ENCODE assay signal across 8 cellular contexts in the genomic region with DNA sequence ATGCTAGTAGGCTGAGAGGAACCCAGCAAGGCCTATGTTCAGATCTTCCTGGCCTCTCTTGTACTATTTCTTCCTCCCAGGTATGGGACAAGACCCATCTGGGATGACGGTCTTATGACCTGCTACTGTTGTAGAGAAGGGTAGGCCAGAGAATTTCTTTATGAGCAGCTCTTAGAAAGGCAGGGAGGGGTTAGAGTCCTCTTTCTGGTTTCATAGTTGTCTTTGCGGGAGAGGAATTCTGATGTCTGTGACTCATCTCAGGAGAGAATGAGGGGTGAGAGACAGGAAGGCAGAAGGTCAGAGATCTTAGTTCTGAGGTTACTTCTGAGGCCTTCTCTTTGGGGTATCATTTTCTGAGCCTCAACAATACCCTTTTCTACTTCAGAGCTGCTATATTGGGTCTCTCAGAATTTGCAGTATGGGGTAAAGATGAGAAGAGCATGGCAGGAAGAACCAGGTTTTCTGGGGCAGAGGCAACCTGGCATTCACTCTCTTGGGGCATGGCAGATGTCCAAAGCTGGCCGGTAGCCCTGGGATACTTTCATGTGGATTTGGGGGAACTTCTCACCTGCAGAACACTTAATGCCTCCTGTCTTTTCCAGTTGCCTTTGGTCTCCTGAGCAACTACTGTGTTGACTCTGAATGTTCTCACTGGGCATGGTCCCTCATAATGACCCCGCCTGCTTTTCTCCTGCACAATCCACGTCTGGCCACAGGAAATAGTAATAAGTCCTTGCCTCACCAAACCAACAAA.
DNase-seq lines count a peak whose midpoint lies in the region; ATAC-seq and TF ChIP-seq lines count a peak whose summit lies in the region.

No MANE protein-coding gene starts in this region.

- ATAC-seq in GM21825 (IDR thresholded peaks at IDR 0.05; ENCODE audit: unreplicated experiment): peak; percentile 95
- no peak for ATAC-seq in left ventricle myocardium superior

- peak; percentile 29 for DNase-seq in GM13976 (ENCODE audit: low spot score)
- DNase-seq in LoVo (ENCODE audit: low spot score): peak; percentile 71
- peak; percentile 87 for DNase-seq in iris pigment epithelial cell (ENCODE audit: low read depth)
- no peak for DNase-seq in 8988T
- no peak for DNase-seq in retina
- no peak for DNase-seq in left ventricle myocardium superior
- no peak for DNase-seq in GM13977 (ENCODE audit: low spot score)

- TF ChIP-seq CTCF in GM13976 (IDR thresholded peaks at IDR 0.05; ENCODE audit: borderline replicate concordance, control extremely low read depth, extremely low read depth, insufficient read depth, missing control alignments) (no peak), GM13977 (IDR thresholded peaks at IDR 0.05; ENCODE audit: extremely low read depth, insufficient read depth, missing control alignments) (no peak)

- in situ Hi-C loops in GM13976 (cut with MboI; ENCODE audit: low sequenced_read_pairs, unreplicated experiment) (no loop called here), GM13977 (cut with MboI; ENCODE audit: low pct_unique_long_range_greater_than_20kb, low sequenced_read_pairs, unreplicated experiment) (no loop called here)

- intact Hi-C loops in left ventricle myocardium superior (cut with micrococcal nuclease): no loop called here

Comparison
In these comparisons a context has a peak if more than half of its experiments do, and no peak if none do; other contexts are left out.
1. DNase-seq: peak in GM13976 (single experiment), LoVo (single experiment) and iris pigment epithelial cell (single experiment); none in 8988T (single experiment), retina (single experiment), left ventricle myocardium superior (single experiment) and GM13977 (single experiment).